ENCODE assay signal across 8 cellular contexts in the genomic region with DNA sequence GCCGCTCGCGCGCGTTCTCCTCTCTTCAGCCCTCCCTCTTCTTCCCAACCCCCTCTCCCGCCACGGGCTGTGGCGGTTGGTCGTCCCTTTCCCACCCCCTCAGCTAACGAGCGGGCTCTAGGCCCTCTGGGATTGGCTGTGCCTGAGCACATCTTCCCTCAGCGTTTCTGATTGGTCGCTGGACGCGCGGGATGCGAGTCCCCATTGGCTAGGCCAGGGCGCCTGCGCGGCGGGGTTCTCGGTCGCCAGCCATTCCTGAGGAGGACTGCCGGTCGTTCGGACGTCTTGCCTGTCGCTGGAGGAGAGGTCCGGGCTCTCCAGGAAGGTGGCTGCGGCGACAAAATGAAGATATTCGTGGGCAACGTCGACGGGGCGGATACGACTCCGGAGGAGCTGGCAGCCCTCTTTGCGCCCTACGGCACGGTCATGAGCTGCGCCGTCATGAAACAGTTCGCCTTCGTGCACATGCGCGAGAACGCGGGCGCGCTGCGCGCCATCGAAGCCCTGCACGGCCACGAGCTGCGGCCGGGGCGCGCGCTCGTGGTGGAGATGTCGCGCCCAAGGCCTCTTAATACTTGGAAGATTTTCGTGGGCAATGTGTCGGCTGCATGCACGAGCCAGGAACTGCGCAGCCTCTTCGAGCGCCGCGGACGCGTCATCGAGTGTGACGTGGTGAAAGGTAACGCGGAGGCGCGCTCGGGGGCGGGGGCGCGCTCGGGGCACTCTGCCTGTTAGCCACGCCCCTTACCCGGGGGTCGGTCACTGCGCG. TPM values are rescaled to one million over a fixed set of nuclear protein-coding genes. Genes with fewer than 3 reads are reported as not detected.
A peak's percentile ranks its signal among the peaks of the same experiment; 100 is the strongest.
DNase-seq lines count a peak whose midpoint lies in the region; ATAC-seq and TF ChIP-seq lines count a peak whose summit lies in the region.

A gene with protein sequence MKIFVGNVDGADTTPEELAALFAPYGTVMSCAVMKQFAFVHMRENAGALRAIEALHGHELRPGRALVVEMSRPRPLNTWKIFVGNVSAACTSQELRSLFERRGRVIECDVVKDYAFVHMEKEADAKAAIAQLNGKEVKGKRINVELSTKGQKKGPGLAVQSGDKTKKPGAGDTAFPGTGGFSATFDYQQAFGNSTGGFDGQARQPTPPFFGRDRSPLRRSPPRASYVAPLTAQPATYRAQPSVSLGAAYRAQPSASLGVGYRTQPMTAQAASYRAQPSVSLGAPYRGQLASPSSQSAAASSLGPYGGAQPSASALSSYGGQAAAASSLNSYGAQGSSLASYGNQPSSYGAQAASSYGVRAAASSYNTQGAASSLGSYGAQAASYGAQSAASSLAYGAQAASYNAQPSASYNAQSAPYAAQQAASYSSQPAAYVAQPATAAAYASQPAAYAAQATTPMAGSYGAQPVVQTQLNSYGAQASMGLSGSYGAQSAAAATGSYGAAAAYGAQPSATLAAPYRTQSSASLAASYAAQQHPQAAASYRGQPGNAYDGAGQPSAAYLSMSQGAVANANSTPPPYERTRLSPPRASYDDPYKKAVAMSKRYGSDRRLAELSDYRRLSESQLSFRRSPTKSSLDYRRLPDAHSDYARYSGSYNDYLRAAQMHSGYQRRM (plus strand): TSS at position 252 of the 769 bp plus-strand sequence. CDS start 91 bp downstream, at position 343.

- H3K27ac ChIP-seq in testis: peak within 1 kb of the TSS; percentile 88 to 98

- H3K36me3 Mint-ChIP-seq in activated naive CD4-positive, alpha-beta T cell treated with anti-CD3 and anti-CD28 coated beads, Interleukin-2, amount 50 U/mL, for 72 hours: peaks cover 37 to 51% of the 10 kb centered on the region in 2 donors

- TF ChIP-seq CTCF in omental fat pad (IDR thresholded peaks at IDR 0.05) (no peak), testis (IDR thresholded peaks at IDR 0.05) (no peak)

- peak within 1 kb of the TSS; percentile 94 to 99 for H3K27ac Mint-ChIP-seq in activated naive CD4-positive, alpha-beta T cell treated with anti-CD3 and anti-CD28 coated beads, Interleukin-2, amount 50 U/mL, for 72 hours

- H3K9me3 Mint-ChIP-seq in activated naive CD4-positive, alpha-beta T cell treated with anti-CD3 and anti-CD28 coated beads, Interleukin-2, amount 50 U/mL, for 72 hours: no peaks in the 10 kb centered on the region

- ATAC-seq in HG02610 (IDR thresholded peaks at IDR 0.05; ENCODE audit: unreplicated experiment) (peak; percentile 92), omental fat pad (ENCODE audit: low FRiP score) (peak; percentile 97)
- ATAC-seq in activated naive CD4-positive, alpha-beta T cell treated with anti-CD3 and anti-CD28 coated beads, Interleukin-2, amount 50 U/mL, for 72 hours: peak; percentile 94 to 95

- intact Hi-C loops in testis (cut with DNase I; ENCODE audit: low total_unique reads): no loop called here

- 1% methylated on average over 17 to 70 of the region's 90 CpGs for WGBS in testis, 2 donors

- H3K4me1 ChIP-seq in testis: peaks cover 29% of the 10 kb centered on the region

- peak; percentile 68 for TF ChIP-seq POLR2A in testis (IDR thresholded peaks at IDR 0.05)

- DNase-seq in NCI-H1092 treated with DMSO at 0.1 percent for 48 hours (lab: John Stamatoyannopoulos, UW) (peak; percentile 99), SKM-1 (lab: John Stamatoyannopoulos, UW; ENCODE audit: unreplicated experiment) (peak; percentile 95), glomerular endothelial cell (ENCODE audit: extremely low read depth, low read depth, low spot score) (no peak), omental fat pad (ENCODE audit: low spot score) (peak; percentile 91), testis (peak; percentile 98)
- peak; percentile 97 to 99 for DNase-seq in activated naive CD4-positive, alpha-beta T cell treated with anti-CD3 and anti-CD28 coated beads, Interleukin-2, amount 50 U/mL, for 72 hours (ENCODE audit: low spot score in 2 of 2)

- H3K9me3 ChIP-seq in testis: no peaks in the 10 kb centered on the region

- H3K36me3 ChIP-seq in testis (ENCODE audit: low read depth, missing control alignments): no peaks in the 10 kb centered on the region

- H3K4me3 ChIP-seq in GM08714 (ENCODE audit: low read length): peak within 1 kb of the TSS; percentile 89
- peak within 1 kb of the TSS; percentile 71 to 85 for H3K4me3 ChIP-seq in testis

- no peaks in the 10 kb centered on the region for H3K27me3 ChIP-seq in testis

RNA-seq across cellular contexts. Expression of the gene that starts here (rescaled TPM):
- total RNA-seq in activated naive CD4-positive, alpha-beta T cell treated with anti-CD3 and anti-CD28 coated beads, Interleukin-2, amount 50 U/mL, for 72 hours: 100 to 1,000 TPM; 147 to 182 TPM
- total RNA-seq in glomerular endothelial cell: 34.5 and 53.3 TPM in 2 replicates
- 10 to 100 TPM; 38.3 to 74.2 (median 55.7) TPM for total RNA-seq in omental fat pad
- total RNA-seq in testis: 100 to 1,000 TPM; 146 to 149 TPM
- polyA plus RNA-seq in testis (ENCODE audit: insufficient read depth, low read depth, low replicate concordance): 85.2 TPM
